ENCODE assay signal across 23 cellular contexts in the genomic region with DNA sequence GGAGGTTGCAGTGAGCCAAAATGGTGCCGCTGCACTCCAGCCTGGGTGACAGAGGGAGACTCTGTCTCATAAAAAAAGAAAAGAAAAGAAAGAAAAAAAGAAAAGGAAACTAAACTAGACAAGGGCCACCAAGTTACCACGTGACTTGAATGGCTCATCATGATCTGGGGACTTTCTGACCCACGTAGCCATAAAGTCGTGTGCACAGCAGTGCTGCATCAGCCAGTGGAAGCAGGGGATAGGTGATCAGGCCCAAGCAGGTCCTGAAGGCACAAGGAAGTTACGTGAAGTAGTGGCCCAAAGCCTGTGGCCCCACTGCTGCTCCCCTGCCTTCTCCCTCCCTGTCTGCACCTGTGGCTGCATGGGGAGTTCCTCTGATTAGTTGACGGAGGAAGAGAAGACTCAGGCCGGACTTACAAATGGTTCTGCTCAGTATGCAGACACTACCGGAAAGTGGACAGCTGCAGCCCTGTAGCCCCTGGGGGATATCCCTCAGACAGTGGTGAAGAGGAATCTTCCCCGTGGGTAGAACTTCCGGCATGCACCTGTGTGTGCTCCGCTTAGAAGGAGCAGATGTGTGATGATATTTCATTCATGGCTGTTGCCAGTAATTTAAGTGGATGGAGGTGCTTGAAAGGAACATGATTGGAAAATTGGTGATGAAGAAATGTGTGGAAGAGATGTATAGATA. TPM values are rescaled to one million over a fixed set of nuclear protein-coding genes. Genes with fewer than 3 reads are reported as not detected.
DNase-seq lines count a peak whose midpoint lies in the region; ATAC-seq and TF ChIP-seq lines count a peak whose summit lies in the region.
"Had no signal": no experiment of that assay in that cellular context is flagged by ENCODE, and none has a peak within 500 bp of the region (broad histone marks: within the 10 kb centered on the region; RNA-seq: fewer than 3 reads in every experiment).

No MANE protein-coding gene starts in this region.

- H3K36me3 ChIP-seq in Peyer's patch = no peaks in the 10 kb centered on the region
- no peaks in the 10 kb centered on the region for H3K36me3 ChIP-seq in upper lobe of right lung
- H3K36me3 ChIP-seq in HAP-1 (replicated peaks) = no peaks in the 10 kb centered on the region
- no peaks in the 10 kb centered on the region for H3K36me3 ChIP-seq in GM23338 (ENCODE audit: insufficient read depth)
- H3K36me3 ChIP-seq: MG63 had no signal

- no peaks in the 10 kb centered on the region for H3K4me1 Mint-ChIP-seq in GM23338
- H3K4me1 Mint-ChIP-seq: CD4-positive, alpha-beta memory T cell; T-cell had no signal

- no peaks in the 10 kb centered on the region for H3K9me2 ChIP-seq in GM23338 (ENCODE audit: insufficient read depth)

- no peaks in the 10 kb centered on the region for H3K79me2 ChIP-seq in GM23338 (replicated peaks; ENCODE audit: insufficient read depth)

- H3K27me3 ChIP-seq in Peyer's patch = no peaks in the 10 kb centered on the region
- no peaks in the 10 kb centered on the region for H3K27me3 ChIP-seq in upper lobe of right lung
- no peaks in the 10 kb centered on the region for H3K27me3 ChIP-seq in HAP-1 (ENCODE audit: low read depth)
- H3K27me3 ChIP-seq in GM23338 (ENCODE audit: insufficient read depth) = no peaks in the 10 kb centered on the region
- H3K27me3 ChIP-seq: MG63 had no signal

- no peak overlapping the region for H3K27ac ChIP-seq in Peyer's patch
- H3K27ac ChIP-seq in upper lobe of right lung = no peak overlapping the region
- H3K27ac ChIP-seq in GM23338 (ENCODE audit: low read depth) = no peak overlapping the region

- TF ChIP-seq CTCF in Peyer's patch (IDR thresholded peaks at IDR 0.05) (no peak), upper lobe of right lung (IDR thresholded peaks at IDR 0.05) (no peak), GM23338 (conservative IDR thresholded peaks at IDR 0.05; ENCODE audit: low read depth in 2 of 2) (no peak)

- H3K4me2 ChIP-seq in GM23338 = no peak overlapping the region

- peaks cover 15% of the 10 kb centered on the region for H3K9me3 Mint-ChIP-seq in GM23338
- H3K9me3 Mint-ChIP-seq: CD4-positive, alpha-beta memory T cell; T-cell had no signal

- peaks cover 3% of the 10 kb centered on the region; the same call in 1 of the 3 replicates for H3K36me3 Mint-ChIP-seq in GM23338 (ENCODE audit: low read depth)
- H3K36me3 Mint-ChIP-seq: CD4-positive, alpha-beta memory T cell; T-cell had no signal

- no peak overlapping the region for H3K27ac Mint-ChIP-seq in GM23338
- H3K27ac Mint-ChIP-seq: T-cell had no signal

- intact Hi-C loops in upper lobe of right lung (cut with DNase I) = no loop called here

- no peak overlapping the region for H3K4me3 ChIP-seq in Peyer's patch
- H3K4me3 ChIP-seq in upper lobe of right lung = no peak overlapping the region
- no peak overlapping the region for H3K4me3 ChIP-seq in HAP-1
- no peak overlapping the region for H3K4me3 ChIP-seq in GM23338
- H3K4me3 ChIP-seq: MG63 had no signal

- H4K20me1 ChIP-seq in GM23338 (replicated peaks; ENCODE audit: insufficient read depth) = no peaks in the 10 kb centered on the region

- H3K9me3 ChIP-seq in Peyer's patch (no peaks in the 10 kb centered on the region), upper lobe of right lung (no peaks in the 10 kb centered on the region), HAP-1 (no peaks in the 10 kb centered on the region)
- H3K9me3 ChIP-seq: Caco-2, MG63 had no signal

- ATAC-seq in upper lobe of right lung = no peak
- ATAC-seq in GM19328 (IDR thresholded peaks at IDR 0.05; ENCODE audit: unreplicated experiment) = no peak
- ATAC-seq in GM23338 = no peak
- ATAC-seq: Panc1, SK-N-SH treated with all-trans-retinoic acid at 6 μM for 48 hours, T-cell had no signal

- H3F3A ChIP-seq in GM23338 (replicated peaks; ENCODE audit: low read depth) = no peaks in the 10 kb centered on the region

- peaks cover 8% of the 10 kb centered on the region for H3K27me3 Mint-ChIP-seq in GM23338 (ENCODE audit: insufficient read depth, low read depth, poor library complexity)
- H3K27me3 Mint-ChIP-seq: CD4-positive, alpha-beta memory T cell; T-cell had no signal

- H3K4me3 Mint-ChIP-seq in GM23338 = no peak overlapping the region
- H3K4me3 Mint-ChIP-seq: CD4-positive, alpha-beta memory T cell; T-cell had no signal

- no peak overlapping the region for H2AFZ ChIP-seq in GM23338

- peak; percentile 9 for DNase-seq in D341Med (ENCODE audit: low spot score)
- peak in 2 of 3 donors; percentile 17 to 37 for DNase-seq in Peyer's patch
- peak; percentile 31 for DNase-seq in myocyte (ENCODE audit: low read depth)
- peak; percentile 21 for DNase-seq in upper lobe of right lung
- no peak for DNase-seq in HAP-1 (ENCODE audit: low spot score in 2 of 2)
- no peak for DNase-seq in GM23338 (ENCODE audit: low spot score)
- DNase-seq: Caco-2; CD4-positive, alpha-beta memory T cell; DND-41; GOT3; MG63; NCI-H1048; NCI-H1417 treated with DMSO at 0.1 percent for 48 hours; NCI-H187 treated with DMSO at 0.1 percent for 48 hours; NCI-H2107; T-cell had no signal

- no peak for TF ChIP-seq POLR2A in Peyer's patch (IDR thresholded peaks at IDR 0.05)

- in situ Hi-C loops in HAP-1 (cut with MboI; ENCODE audit: low sequenced_read_pairs) = no loop called here

- H3K4me1 ChIP-seq in Peyer's patch (no peaks in the 10 kb centered on the region), upper lobe of right lung (no peaks in the 10 kb centered on the region), HAP-1 (no peaks in the 10 kb centered on the region), GM23338 (ENCODE audit: insufficient read depth) (no peaks in the 10 kb centered on the region)
- H3K4me1 ChIP-seq: Caco-2 had no signal

RNA-seq across cellular contexts. Expression of a gene that starts 18.2 kb away (rescaled TPM):
- total RNA-seq in Peyer's patch (100 to 1,000 TPM in 2 of 4 donors, 10 to 100 TPM in 2; 49.2 to 124 (median 100) TPM), myocyte (429 and 434 TPM in 2 replicates), upper lobe of right lung (801 TPM)
- polyA plus RNA-seq in myocyte (2012) = 1,011 TPM
- 290 and 346 TPM in 2 replicates for total RNA-seq in GM23338 (2014; rRNA removed; shearing (Covaris generic))
- 88.6 and 95.5 TPM in 2 replicates for polyA plus RNA-seq in GM23338 (2016; fragmentation: Nextera tagmentation; extraction: Ambion mirVana)

RNA-seq across cellular contexts. Expression of a gene that starts 41.7 kb away (rescaled TPM):
- 10 to 100 TPM; 16.5 to 40.2 (median 34.1) TPM for total RNA-seq in Peyer's patch
- 43.3 and 47.1 TPM in 2 replicates for total RNA-seq in myocyte
- 49.6 TPM for polyA plus RNA-seq in myocyte (2012)
- total RNA-seq in upper lobe of right lung = 40.6 TPM
- 27.7 and 44.3 TPM in 2 replicates for total RNA-seq in GM23338 (2014; rRNA removed; shearing (Covaris generic))
- 27.5 and 31.3 TPM in 2 replicates for polyA plus RNA-seq in GM23338 (2016; fragmentation: Nextera tagmentation; extraction: Ambion mirVana)

RNA-seq across cellular contexts. Expression of a gene that starts 57.1 kb away (rescaled TPM):
- 1 to 10 TPM in 2 of 4 donors, not detected in 2; 1.6 to 1.7 TPM for total RNA-seq in Peyer's patch
- total RNA-seq in myocyte = not detected in 2 replicates
- 0.72 TPM for polyA plus RNA-seq in myocyte (2012)
- total RNA-seq in upper lobe of right lung = 12.2 TPM
- total RNA-seq in GM23338 (2014; rRNA removed; shearing (Covaris generic)) = not detected in 2 replicates
- not detected in 2 replicates for polyA plus RNA-seq in GM23338 (2016; fragmentation: Nextera tagmentation; extraction: Ambion mirVana)
- total RNA-seq: A673, LHCN-M2, NCI-H460 had no signal

RNA-seq across cellular contexts. Expression of a gene that starts 57.2 kb away (rescaled TPM):
- total RNA-seq in Peyer's patch (1 to 10 TPM in 3 of 4 donors, not detected in 1; 1.1 to 9.9 (median 1.3) TPM), myocyte (not detected in 2 replicates), upper lobe of right lung (6.5 TPM)
- polyA plus RNA-seq in myocyte (2012) = not detected
- not detected in 2 replicates for total RNA-seq in GM23338 (2014; rRNA removed; shearing (Covaris generic))
- not detected in 2 replicates for polyA plus RNA-seq in GM23338 (2016; fragmentation: Nextera tagmentation; extraction: Ambion mirVana)
- total RNA-seq: A673, LHCN-M2, NCI-H460 had no signal
- polyA plus RNA-seq: BJ had no signal

Comparison
In these comparisons a context has a peak if more than half of its experiments do, and no peak if none do; other contexts are left out.
1. DNase-seq: peak in D341Med (single experiment), Peyer's patch (2 of 3), myocyte (single experiment) and upper lobe of right lung (single experiment); none in HAP-1 (0 of 2) and GM23338 (single experiment).